ENCODE assay signal across 10 cellular contexts in the genomic region with DNA sequence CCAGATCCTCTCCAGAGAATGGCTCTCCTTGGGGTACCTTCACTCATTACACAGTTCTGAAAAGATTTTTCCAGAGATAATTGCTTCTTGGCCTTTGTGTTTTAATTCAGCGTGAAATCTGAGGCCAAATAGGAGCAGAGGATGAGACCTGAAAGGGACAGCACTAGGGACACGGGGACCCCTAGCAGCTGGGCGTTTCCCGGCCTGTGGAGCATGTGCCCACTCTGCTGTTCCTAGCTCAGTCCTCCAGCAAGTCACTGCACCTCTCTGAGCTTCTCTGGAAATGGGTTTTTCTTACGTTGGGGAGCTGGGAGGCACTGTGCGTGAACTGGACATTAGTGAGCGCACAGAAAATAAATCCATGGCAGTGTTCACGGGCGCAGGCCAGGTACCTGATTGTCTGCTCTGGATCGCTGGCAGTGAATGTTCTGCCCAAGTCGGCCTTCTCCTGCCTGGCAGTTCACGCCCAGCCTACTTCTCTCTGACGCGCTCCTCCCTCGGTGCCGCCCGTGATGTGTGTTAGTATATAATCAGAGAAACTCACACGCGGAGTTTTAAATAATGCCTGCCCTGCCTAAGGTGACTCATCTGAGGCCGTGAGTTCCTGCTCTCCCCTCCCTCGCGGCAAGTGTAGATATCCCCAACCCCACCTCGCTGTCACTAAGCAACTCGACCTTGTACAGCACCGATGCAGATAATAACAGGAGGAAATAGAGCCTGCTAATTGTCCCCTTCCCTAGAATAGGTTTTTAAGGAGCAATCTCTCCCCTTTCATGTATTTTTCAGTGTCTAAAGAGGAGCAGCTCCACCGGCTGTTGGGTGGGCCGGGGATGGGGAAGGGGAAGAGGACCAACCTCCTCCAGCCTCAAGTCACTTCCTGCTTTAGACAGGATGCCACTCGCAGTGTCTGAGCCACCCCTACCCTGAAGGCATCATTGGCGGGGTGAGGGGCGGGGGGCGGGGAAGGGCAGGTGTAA. TPM values are rescaled to one million over a fixed set of nuclear protein-coding genes. Genes with fewer than 3 reads are reported as not detected.
DNase-seq lines count a peak whose midpoint lies in the region; ATAC-seq, FAIRE-seq and TF ChIP-seq lines count a peak whose summit lies in the region.
"Had no signal": no experiment of that assay in that cellular context is flagged by ENCODE, and none has a peak within 500 bp of the region (broad histone marks: within the 10 kb centered on the region; RNA-seq: fewer than 3 reads in every experiment).

No MANE protein-coding gene starts in this region.

- no peaks in the 10 kb centered on the region for H3K27me3 ChIP-seq in esophagus (ENCODE audit: control insufficient read depth in 1 of 2, insufficient read depth in 2 of 2, low read length in 2 of 2)
- H3K27me3 ChIP-seq in small intestine (ENCODE audit: control insufficient read depth in 2 of 2, insufficient read depth in 2 of 2, low read length in 2 of 2): no peaks in the 10 kb centered on the region

- POLR2A ChIA-PET in activated CD8-positive, alpha-beta T cell treated with anti-CD3 and anti-CD28 coated beads, Interleukin-2, amount 10 ng/mL, durations not matched to agents 7 days and 5 days (lab: Charles Lee): no interaction called here

- ATAC-seq in left cardiac atrium (peak in 1 of 2 donors; percentile 23), SK-N-SH treated with all-trans-retinoic acid at 6 μM for 48 hours (no peak)
- no peak for ATAC-seq in activated CD8-positive, alpha-beta T cell treated with anti-CD3 and anti-CD28 coated beads, Interleukin-2, amount 10 ng/mL, durations not matched to agents 7 days and 5 days

- CTCF ChIA-PET in activated CD8-positive, alpha-beta T cell treated with anti-CD3 and anti-CD28 coated beads, Interleukin-2, amount 10 ng/mL, durations not matched to agents 7 days and 5 days (lab: Charles Lee): no interaction called here

- H3K27ac Mint-ChIP-seq in activated CD8-positive, alpha-beta T cell treated with anti-CD3 and anti-CD28 coated beads, Interleukin-2, amount 10 ng/mL, durations not matched to agents 7 days and 5 days: peak overlapping the region; percentile 37

- intact Hi-C loops in left cardiac atrium (cut with DNase I) (no loop called here), cardiac septum (cut with DNase I) (loop anchor here (2.0 to 5.0 kb wide), 2 partner anchors 93 to 99 kb away; a partner anchor contains a TSS)

- 35 to 39% methylated on average over 31 of the region's 31 CpGs for WGBS in esophagus, 2 donors
- WGBS in small intestine, 3 donors: 15 to 50% (median 28%) methylated on average over 31 of the region's 31 CpGs

- peaks cover 41% of the 10 kb centered on the region for H3K27me3 Mint-ChIP-seq in activated CD8-positive, alpha-beta T cell treated with anti-CD3 and anti-CD28 coated beads, Interleukin-2, amount 10 ng/mL, durations not matched to agents 7 days and 5 days (ENCODE audit: low read depth)

- H3K4me1 ChIP-seq in esophagus (ENCODE audit: control insufficient read depth in 2 of 2, insufficient read depth in 2 of 2, low read length in 1 of 2): peaks cover 0 to 2% of the 10 kb centered on the region in 2 donors
- H3K4me1 ChIP-seq in small intestine (ENCODE audit: control insufficient read depth in 2 of 2, insufficient read depth in 1 of 2, low read depth in 1 of 2, low read length in 1 of 2): no peaks in the 10 kb centered on the region

- no peaks in the 10 kb centered on the region for H3K9me3 Mint-ChIP-seq in activated CD8-positive, alpha-beta T cell treated with anti-CD3 and anti-CD28 coated beads, Interleukin-2, amount 10 ng/mL, durations not matched to agents 7 days and 5 days (ENCODE audit: insufficient read depth)

- H3K36me3 Mint-ChIP-seq in activated CD8-positive, alpha-beta T cell treated with anti-CD3 and anti-CD28 coated beads, Interleukin-2, amount 10 ng/mL, durations not matched to agents 7 days and 5 days (ENCODE audit: low read depth): no peaks in the 10 kb centered on the region

- H3K4me3 ChIP-seq in esophagus (ENCODE audit: low read depth in 1 of 2, low read length in 2 of 2) (no peak overlapping the region), small intestine (ENCODE audit: low read depth in 1 of 2, low read length in 2 of 2) (no peak overlapping the region)
- H3K4me3 ChIP-seq: BLaER1 had no signal

- DNase-seq in left cardiac atrium (peak; percentile 66), cardiac septum (ENCODE audit: low spot score) (no peak), small intestine (peak; percentile 99), AML-193 (lab: John Stamatoyannopoulos, UW) (no peak), NCI-H1930 (lab: John Stamatoyannopoulos, UW) (no peak)
- peak; percentile 51 for DNase-seq in activated CD8-positive, alpha-beta T cell treated with anti-CD3 and anti-CD28 coated beads, Interleukin-2, amount 10 ng/mL, durations not matched to agents 7 days and 5 days

- H3K36me3 ChIP-seq in esophagus (ENCODE audit: control insufficient read depth in 2 of 2, insufficient read depth in 2 of 2, low read length in 1 of 2) (no peaks in the 10 kb centered on the region), small intestine (ENCODE audit: control insufficient read depth in 2 of 2, insufficient read depth in 2 of 2, low read length in 2 of 2) (no peaks in the 10 kb centered on the region)

- H3K9me3 ChIP-seq in esophagus (ENCODE audit: control insufficient read depth in 2 of 2, insufficient read depth in 1 of 2, low read depth in 1 of 2, low read length in 1 of 2) (no peaks in the 10 kb centered on the region), small intestine (ENCODE audit: control insufficient read depth, low read depth) (no peaks in the 10 kb centered on the region)
- H3K9me3 ChIP-seq: BLaER1 had no signal

- peak overlapping the region; percentile 86 to 94 for H3K27ac ChIP-seq in esophagus (ENCODE audit: low read depth in 2 of 2, low read length in 1 of 2)
- H3K27ac ChIP-seq in small intestine (ENCODE audit: low read depth in 1 of 2, low read length in 1 of 2): peak overlapping the region; percentile 94 to 95
- H3K27ac ChIP-seq: BLaER1, VCaP had no signal

- peaks cover 39% of the 10 kb centered on the region for H3K4me1 Mint-ChIP-seq in activated CD8-positive, alpha-beta T cell treated with anti-CD3 and anti-CD28 coated beads, Interleukin-2, amount 10 ng/mL, durations not matched to agents 7 days and 5 days (ENCODE audit: low read depth)

- FAIRE-seq in small intestine (lab: Jason Lieb, UNC): no peak

- peak overlapping the region; percentile 0 for H3K4me3 Mint-ChIP-seq in activated CD8-positive, alpha-beta T cell treated with anti-CD3 and anti-CD28 coated beads, Interleukin-2, amount 10 ng/mL, durations not matched to agents 7 days and 5 days

TF ChIP-seq in SK-N-SH treated with all-trans-retinoic acid at 6 μM for 48 hours, 23 proteins besides CTCF, POLR2A, EP300 and RAD21 (continues in another document):
- TF ChIP-seq TCF4 (CRISPR knock-in tag; IDR thresholded peaks at IDR 0.05; ENCODE audit: borderline replicate concordance) (no peak), PPARA (CRISPR knock-in tag; IDR thresholded peaks at IDR 0.05; ENCODE audit: borderline replicate concordance) (no peak), SNAI2 (CRISPR knock-in tag; IDR thresholded peaks at IDR 0.05) (no peak), ZNF8 (CRISPR knock-in tag; IDR thresholded peaks at IDR 0.05) (no peak)
- TF ChIP-seq, protein P1, sequence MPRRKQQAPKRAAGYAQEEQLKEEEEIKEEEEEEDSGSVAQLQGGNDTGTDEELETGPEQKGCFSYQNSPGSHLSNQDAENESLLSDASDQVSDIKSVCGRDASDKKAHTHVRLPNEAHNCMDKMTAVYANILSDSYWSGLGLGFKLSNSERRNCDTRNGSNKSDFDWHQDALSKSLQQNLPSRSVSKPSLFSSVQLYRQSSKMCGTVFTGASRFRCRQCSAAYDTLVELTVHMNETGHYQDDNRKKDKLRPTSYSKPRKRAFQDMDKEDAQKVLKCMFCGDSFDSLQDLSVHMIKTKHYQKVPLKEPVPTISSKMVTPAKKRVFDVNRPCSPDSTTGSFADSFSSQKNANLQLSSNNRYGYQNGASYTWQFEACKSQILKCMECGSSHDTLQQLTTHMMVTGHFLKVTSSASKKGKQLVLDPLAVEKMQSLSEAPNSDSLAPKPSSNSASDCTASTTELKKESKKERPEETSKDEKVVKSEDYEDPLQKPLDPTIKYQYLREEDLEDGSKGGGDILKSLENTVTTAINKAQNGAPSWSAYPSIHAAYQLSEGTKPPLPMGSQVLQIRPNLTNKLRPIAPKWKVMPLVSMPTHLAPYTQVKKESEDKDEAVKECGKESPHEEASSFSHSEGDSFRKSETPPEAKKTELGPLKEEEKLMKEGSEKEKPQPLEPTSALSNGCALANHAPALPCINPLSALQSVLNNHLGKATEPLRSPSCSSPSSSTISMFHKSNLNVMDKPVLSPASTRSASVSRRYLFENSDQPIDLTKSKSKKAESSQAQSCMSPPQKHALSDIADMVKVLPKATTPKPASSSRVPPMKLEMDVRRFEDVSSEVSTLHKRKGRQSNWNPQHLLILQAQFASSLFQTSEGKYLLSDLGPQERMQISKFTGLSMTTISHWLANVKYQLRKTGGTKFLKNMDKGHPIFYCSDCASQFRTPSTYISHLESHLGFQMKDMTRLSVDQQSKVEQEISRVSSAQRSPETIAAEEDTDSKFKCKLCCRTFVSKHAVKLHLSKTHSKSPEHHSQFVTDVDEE (CRISPR knock-in tag; IDR thresholded peaks at IDR 0.05): no peak
- TF ChIP-seq, protein P2, sequence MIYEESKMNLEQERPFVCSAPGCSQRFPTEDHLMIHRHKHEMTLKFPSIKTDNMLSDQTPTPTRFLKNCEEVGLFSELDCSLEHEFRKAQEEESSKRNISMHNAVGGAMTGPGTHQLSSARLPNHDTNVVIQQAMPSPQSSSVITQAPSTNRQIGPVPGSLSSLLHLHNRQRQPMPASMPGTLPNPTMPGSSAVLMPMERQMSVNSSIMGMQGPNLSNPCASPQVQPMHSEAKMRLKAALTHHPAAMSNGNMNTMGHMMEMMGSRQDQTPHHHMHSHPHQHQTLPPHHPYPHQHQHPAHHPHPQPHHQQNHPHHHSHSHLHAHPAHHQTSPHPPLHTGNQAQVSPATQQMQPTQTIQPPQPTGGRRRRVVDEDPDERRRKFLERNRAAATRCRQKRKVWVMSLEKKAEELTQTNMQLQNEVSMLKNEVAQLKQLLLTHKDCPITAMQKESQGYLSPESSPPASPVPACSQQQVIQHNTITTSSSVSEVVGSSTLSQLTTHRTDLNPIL (CRISPR knock-in tag; IDR thresholded peaks at IDR 0.05; ENCODE audit: low read depth): no peak

RNA-seq across cellular contexts. Expression of a gene that starts 2.7 kb away (rescaled TPM):
- total RNA-seq in left cardiac atrium: 10 to 100 TPM; 43.8 to 57.8 TPM
- 25.1 TPM for total RNA-seq in cardiac septum
- total RNA-seq in activated CD8-positive, alpha-beta T cell treated with anti-CD3 and anti-CD28 coated beads, Interleukin-2, amount 10 ng/mL, durations not matched to agents 7 days and 5 days: 1 to 10 TPM; 2.7 to 3.5 TPM
- polyA plus RNA-seq in esophagus: 100 to 1,000 TPM in 1 of 2 donors, 10 to 100 TPM in 1; 23.3 to 115 TPM
- 10 to 100 TPM; 66.6 to 97.1 (median 67.3) TPM for polyA plus RNA-seq in small intestine

RNA-seq across cellular contexts. Expression of a gene that starts 41.6 kb away (rescaled TPM):
- 10 to 100 TPM; 12.4 to 13.6 TPM for total RNA-seq in left cardiac atrium
- total RNA-seq in cardiac septum: 12.0 TPM
- total RNA-seq in activated CD8-positive, alpha-beta T cell treated with anti-CD3 and anti-CD28 coated beads, Interleukin-2, amount 10 ng/mL, durations not matched to agents 7 days and 5 days: 1 to 10 TPM; 5.5 to 8.0 TPM
- polyA plus RNA-seq in esophagus: 10 to 100 TPM; 12.5 to 13.2 TPM
- 100 to 1,000 TPM in 1 of 3 donors, 10 to 100 TPM in 2; 20.4 to 171 (median 95.7) TPM for polyA plus RNA-seq in small intestine

Comparison
In these comparisons a context has a peak if more than half of its experiments do, and no peak if none do; other contexts are left out.
1. DNase-seq: peak in left cardiac atrium (single experiment), activated CD8-positive, alpha-beta T cell treated with anti-CD3 and anti-CD28 coated beads, Interleukin-2, amount 10 ng/mL, durations not matched to agents 7 days and 5 days (single experiment) and small intestine (single experiment); none in cardiac septum (single experiment), AML-193 (0 of 2) and NCI-H1930 (0 of 2).